Comparison of ENCODE assay signal across 8 cellular contexts in genomic region chr16:53099318-53100130, GRCh38. TPM values are rescaled to one million over a fixed set of nuclear protein-coding genes. Genes with fewer than 3 reads are reported as not detected.
DNase-seq lines count a peak whose midpoint lies in the region; ATAC-seq, FAIRE-seq and TF ChIP-seq lines count a peak whose summit lies in the region.

No MANE protein-coding gene starts in this region.

- peak overlapping the region; percentile 86 for H3K27ac ChIP-seq in SU-DHL-6 (ENCODE audit: low read depth, low read length)
- peak overlapping the region; percentile 97 for H3K27ac ChIP-seq in left ventricle myocardium inferior (replicated peaks)

- peak overlapping the region; percentile 59 for H3K9ac ChIP-seq in SU-DHL-6 (ENCODE audit: low read length)

- H3K4me3 ChIP-seq in GM08714 (ENCODE audit: low read length) (peak overlapping the region; percentile 40; the same call in 1 of the 2 replicates), SU-DHL-6 (ENCODE audit: insufficient read depth, low read length, poor library complexity, severe bottlenecking) (peak overlapping the region; percentile 38), left ventricle myocardium inferior (peak overlapping the region; percentile 58)

- peak overlapping the region; percentile 52 for H2AFZ ChIP-seq in SU-DHL-6 (ENCODE audit: low read depth, low read length, severe bottlenecking)

- peak; percentile 46 for ATAC-seq in HG02588 (IDR thresholded peaks at IDR 0.05; ENCODE audit: unreplicated experiment)

- peaks cover 22% of the 10 kb centered on the region; the same call in 1 of the 2 replicates for H3F3A ChIP-seq in SU-DHL-6 (ENCODE audit: insufficient read depth)

- peak overlapping the region; percentile 78 for H3K4me2 ChIP-seq in SU-DHL-6 (ENCODE audit: low read depth, low read length, poor library complexity, severe bottlenecking)

- H4K20me1 ChIP-seq in SU-DHL-6 (ENCODE audit: low read depth, low read length) = no peaks in the 10 kb centered on the region

- peak; percentile 20 for FAIRE-seq in urothelium cell line (lab: Jason Lieb, UNC)

- H3K27me3 ChIP-seq in SU-DHL-6 (ENCODE audit: low read length) (no peaks in the 10 kb centered on the region), left ventricle myocardium inferior (ENCODE audit: low read depth) (no peaks in the 10 kb centered on the region)

- no peaks in the 10 kb centered on the region for H3K36me3 ChIP-seq in SU-DHL-6 (ENCODE audit: low read length)
- H3K36me3 ChIP-seq in left ventricle myocardium inferior = no peaks in the 10 kb centered on the region

- intact Hi-C loops in left ventricle myocardium inferior (cut with micrococcal nuclease) = loop anchor here (5.0 kb wide), 1 partner anchor 42 kb away; no protein-coding TSS in a partner anchor
- intact Hi-C loops in posterior cingulate gyrus (cut with DNase I) = loop anchor here (2.0 kb wide), 1 partner anchor 29 kb away; no protein-coding TSS in a partner anchor

- peaks cover 83% of the 10 kb centered on the region for H3K4me1 ChIP-seq in left ventricle myocardium inferior

- DNase-seq in NCI-H1048 (lab: John Stamatoyannopoulos, UW) (peak; percentile 28), amygdala (lab: John Stamatoyannopoulos, UW) (peak in 55 of 56 donors; percentile 46 to 92 (median 83)), left ventricle myocardium inferior (peak; percentile 93), posterior cingulate gyrus (peak; percentile 76 to 98 (median 86)), urothelium cell line (ENCODE audit: low spot score) (peak; percentile 88)

- peaks cover 49% of the 10 kb centered on the region for H3K79me2 ChIP-seq in SU-DHL-6 (ENCODE audit: insufficient read depth, low read length)

- no peaks in the 10 kb centered on the region for H3K9me3 ChIP-seq in SU-DHL-6 (ENCODE audit: insufficient read depth, low read length)
- H3K9me3 ChIP-seq in left ventricle myocardium inferior (replicated peaks) = no peaks in the 10 kb centered on the region

- no peaks in the 10 kb centered on the region for H3K9me2 ChIP-seq in SU-DHL-6 (replicated peaks; ENCODE audit: insufficient read depth, low read length)

- TF ChIP-seq CTCF in SU-DHL-6 (IDR thresholded peaks at IDR 0.05; ENCODE audit: insufficient read depth, low read length, poor library complexity, severe bottlenecking) (no peak), left ventricle myocardium inferior (IDR thresholded peaks at IDR 0.05; ENCODE audit: borderline replicate concordance) (no peak)

RNA-seq across cellular contexts. Expression of gene CHD9, which starts 44.7 kb away (rescaled TPM):
- 38.9 TPM for total RNA-seq in left ventricle myocardium inferior

RNA-seq across cellular contexts. Expression of gene CHD9NB, which starts 46.8 kb away (rescaled TPM):
- total RNA-seq in left ventricle myocardium inferior = 0.77 TPM

Comparison
In these comparisons a context has a peak if more than half of its experiments do, and no peak if none do; other contexts are left out.
1. Peak in every context shown above with its lines: DNase-seq, ATAC-seq, H3K4me3 ChIP-seq and H3K27ac ChIP-seq.
2. DNase-seq: peak in every context shown above with its lines; median percentile 93 in left ventricle myocardium inferior; 88 in urothelium cell line; 86 in posterior cingulate gyrus; 83 in amygdala; 28 in NCI-H1048.